Comparison of ENCODE assay signal across 9 cellular contexts in genomic region chr22:20550057-20550817, GRCh38. TPM values are rescaled to one million over a fixed set of nuclear protein-coding genes. Genes with fewer than 3 reads are reported as not detected.
DNase-seq lines count a peak whose midpoint lies in the region; ATAC-seq and TF ChIP-seq lines count a peak whose summit lies in the region.
"Had no signal": no experiment of that assay in that cellular context is flagged by ENCODE, and none has a peak within 500 bp of the region (broad histone marks: within the 10 kb centered on the region; RNA-seq: fewer than 3 reads in every experiment).

No MANE protein-coding gene starts in this region.

- DNase-seq in cardiac muscle cell (ENCODE audit: low read depth in 1 of 2, low spot score in 1 of 2) = no peak
- DNase-seq in Right ventricle myocardium superior = no peak
- DNase-seq in natural killer cell treated with Interleukin-12 subunit alpha and Interleukin-12 subunit beta and Interleukin-15 and Interleukin-18, amount 100 ng/mL, for 72 hours (ENCODE audit: low spot score) = no peak
- no peak for DNase-seq in vagina (ENCODE audit: extremely low spot score in 2 of 2)
- no peak for DNase-seq in NCI-H2029 treated with DMSO at 0.1 percent for 48 hours (lab: John Stamatoyannopoulos, UW)
- DNase-seq in NCI-H2081 treated with DMSO at 0.1 percent for 48 hours (lab: John Stamatoyannopoulos, UW) = no peak
- DNase-seq: NCI-H774 had no signal

- H3K36me3 ChIP-seq in cardiac muscle cell = peaks cover 3% of the 10 kb centered on the region
- H3K36me3 ChIP-seq in vagina = peaks cover 0 to 8% of the 10 kb centered on the region in 2 donors

- peaks cover 48% of the 10 kb centered on the region for H3K4me1 Mint-ChIP-seq in dendritic cell treated with granulocyte-macrophage colony-stimulating factor and Interleukin-4, amounts not matched to agents 40 ng/mL and 50 ng/mL, for 4 days (ENCODE audit: low read depth)
- H3K4me1 Mint-ChIP-seq in natural killer cell treated with Interleukin-12 subunit alpha and Interleukin-12 subunit beta and Interleukin-15 and Interleukin-18, amount 100 ng/mL, for 72 hours (ENCODE audit: low read depth in 2 of 2) = peaks cover 51 to 54% of the 10 kb centered on the region in 2 donors

- H3K9me3 ChIP-seq in cardiac muscle cell (ENCODE audit: low read depth) = no peaks in the 10 kb centered on the region
- no peaks in the 10 kb centered on the region for H3K9me3 ChIP-seq in vagina

- H3K4me3 Mint-ChIP-seq in dendritic cell treated with granulocyte-macrophage colony-stimulating factor and Interleukin-4, amounts not matched to agents 40 ng/mL and 50 ng/mL, for 4 days = no peak overlapping the region
- peak overlapping the region; percentile 92 for H3K4me3 Mint-ChIP-seq in natural killer cell treated with Interleukin-12 subunit alpha and Interleukin-12 subunit beta and Interleukin-15 and Interleukin-18, amount 100 ng/mL, for 72 hours

- H3K27me3 Mint-ChIP-seq in dendritic cell treated with granulocyte-macrophage colony-stimulating factor and Interleukin-4, amounts not matched to agents 40 ng/mL and 50 ng/mL, for 4 days = no peaks in the 10 kb centered on the region
- H3K27me3 Mint-ChIP-seq in natural killer cell treated with Interleukin-12 subunit alpha and Interleukin-12 subunit beta and Interleukin-15 and Interleukin-18, amount 100 ng/mL, for 72 hours = no peaks in the 10 kb centered on the region

- no peaks in the 10 kb centered on the region for H3K9me3 Mint-ChIP-seq in dendritic cell treated with granulocyte-macrophage colony-stimulating factor and Interleukin-4, amounts not matched to agents 40 ng/mL and 50 ng/mL, for 4 days
- H3K9me3 Mint-ChIP-seq in natural killer cell treated with Interleukin-12 subunit alpha and Interleukin-12 subunit beta and Interleukin-15 and Interleukin-18, amount 100 ng/mL, for 72 hours = no peaks in the 10 kb centered on the region

- peaks cover 67% of the 10 kb centered on the region for H3K36me3 Mint-ChIP-seq in dendritic cell treated with granulocyte-macrophage colony-stimulating factor and Interleukin-4, amounts not matched to agents 40 ng/mL and 50 ng/mL, for 4 days (ENCODE audit: low read depth)
- peaks cover 7% of the 10 kb centered on the region for H3K36me3 Mint-ChIP-seq in natural killer cell treated with Interleukin-12 subunit alpha and Interleukin-12 subunit beta and Interleukin-15 and Interleukin-18, amount 100 ng/mL, for 72 hours

- no peaks in the 10 kb centered on the region for H3K27me3 ChIP-seq in cardiac muscle cell
- no peaks in the 10 kb centered on the region for H3K27me3 ChIP-seq in vagina

- H3K4me3 ChIP-seq in cardiac muscle cell = no peak overlapping the region
- no peak overlapping the region for H3K4me3 ChIP-seq in vagina

- peaks cover 38% of the 10 kb centered on the region for H3K4me1 ChIP-seq in cardiac muscle cell (ENCODE audit: low read depth)
- H3K4me1 ChIP-seq in vagina = peaks cover 75% of the 10 kb centered on the region

- ATAC-seq in Right ventricle myocardium superior (ENCODE audit: poor library complexity) = no peak
- ATAC-seq in natural killer cell treated with Interleukin-12 subunit alpha and Interleukin-12 subunit beta and Interleukin-15 and Interleukin-18, amount 100 ng/mL, for 72 hours = peak in 1 of 2 donors; percentile 47
- no peak for ATAC-seq in HG02973 (IDR thresholded peaks at IDR 0.05; ENCODE audit: unreplicated experiment)

- TF ChIP-seq POLR2A in vagina (IDR thresholded peaks at IDR 0.05) = no peak

- intact Hi-C loops in Right ventricle myocardium superior (cut with DNase I) (loop anchor here (5.0 kb wide), 1 partner anchor 43 kb away; the partner anchor contains the start of gene MED15), vagina (cut with DNase I) (loop anchor here (5.0 kb wide), 1 partner anchor 43 kb away; the partner anchor contains the start of gene MED15)
- intact Hi-C loops in dendritic cell treated with granulocyte-macrophage colony-stimulating factor and Interleukin-4, amounts not matched to agents 40 ng/mL and 50 ng/mL, for 4 days (cut with micrococcal nuclease) = no loop called here

- no peak for TF ChIP-seq CTCF in cardiac muscle cell (IDR thresholded peaks at IDR 0.05; ENCODE audit: low read depth, low read length)
- TF ChIP-seq CTCF in vagina (IDR thresholded peaks at IDR 0.05) = no peak

- H3K27ac ChIP-seq in cardiac muscle cell (peak overlapping the region; percentile 82), vagina (peak overlapping the region; percentile 92)

- H3K27ac Mint-ChIP-seq in dendritic cell treated with granulocyte-macrophage colony-stimulating factor and Interleukin-4, amounts not matched to agents 40 ng/mL and 50 ng/mL, for 4 days = peak overlapping the region; percentile 35
- peak overlapping the region; percentile 95 to 98 for H3K27ac Mint-ChIP-seq in natural killer cell treated with Interleukin-12 subunit alpha and Interleukin-12 subunit beta and Interleukin-15 and Interleukin-18, amount 100 ng/mL, for 72 hours

RNA-seq across cellular contexts. Expression of gene MED15, which starts 42.8 kb away (rescaled TPM):
- total RNA-seq in cardiac muscle cell (41.9 and 45.1 TPM in 2 replicates), Right ventricle myocardium superior (36.3 TPM), vagina (72.2 TPM)
- polyA plus RNA-seq in cardiac muscle cell = 45.3 and 59.5 TPM in 2 replicates
- 100 to 1,000 TPM; 171 to 178 TPM for total RNA-seq in natural killer cell treated with Interleukin-12 subunit alpha and Interleukin-12 subunit beta and Interleukin-15 and Interleukin-18, amount 100 ng/mL, for 72 hours

RNA-seq across cellular contexts. Expression of gene KLHL22, which starts 54.6 kb away (rescaled TPM):
- total RNA-seq in cardiac muscle cell (53.3 and 55.0 TPM in 2 replicates), Right ventricle myocardium superior (13.5 TPM), vagina (20.1 TPM)
- 31.9 and 33.8 TPM in 2 replicates for polyA plus RNA-seq in cardiac muscle cell
- 10 to 100 TPM; 15.9 to 21.0 TPM for total RNA-seq in natural killer cell treated with Interleukin-12 subunit alpha and Interleukin-12 subunit beta and Interleukin-15 and Interleukin-18, amount 100 ng/mL, for 72 hours
